17 cellular contexts compared by ENCODE assay signal in genomic region chr20:34324541-34324940, GRCh38. TPM values are rescaled to one million over a fixed set of nuclear protein-coding genes. Genes with fewer than 3 reads are reported as not detected.
A peak's percentile ranks its signal among the peaks of the same experiment; 100 is the strongest.
DNase-seq lines count a peak whose midpoint lies in the region; ATAC-seq, FAIRE-seq and TF ChIP-seq lines count a peak whose summit lies in the region.
"Had no signal": no experiment of that assay in that cellular context is flagged by ENCODE, and none has a peak within 500 bp of the region (broad histone marks: within the 10 kb centered on the region; RNA-seq: fewer than 3 reads in every experiment).

No MANE protein-coding gene starts in this region.

- H3K4me1 Mint-ChIP-seq in stimulated activated naive CD8-positive, alpha-beta T cell treated with anti-CD3 and anti-CD28 coated beads, Interleukin-15, Interleukin-2, amounts not matched to agents 100 ng/mL and 50 ng/mL, for 24 hours (ENCODE audit: low read depth) = no peaks in the 10 kb centered on the region
- H3K4me1 Mint-ChIP-seq in natural killer cell = peaks cover 13 to 16% of the 10 kb centered on the region in 2 donors
- peaks cover 13% of the 10 kb centered on the region for H3K4me1 Mint-ChIP-seq in stimulated activated effector memory CD8-positive, alpha-beta T cell treated with anti-CD3 and anti-CD28 coated beads, Interleukin-12 subunit alpha, Interleukin-12 subunit beta, amount 100 ng/mL, for 72 hours
- H3K4me1 Mint-ChIP-seq: CD14-positive monocyte had no signal

- H3K27me3 ChIP-seq in endothelial cell of umbilical vein (ENCODE audit: control insufficient read depth in 2 of 2, insufficient read depth in 2 of 2, low read length in 2 of 2) = no peaks in the 10 kb centered on the region

- dilution Hi-C loops in endothelial cell of umbilical vein (cut with MboI; ENCODE audit: extremely low pct_ligation_motif_present, low sequenced_read_pairs) = no loop called here

- H3K9me1 ChIP-seq in endothelial cell of umbilical vein (replicated peaks; ENCODE audit: control insufficient read depth, extremely low read depth, insufficient read depth, low read length) = no peaks in the 10 kb centered on the region

- no peak for ATAC-seq in stimulated activated naive CD8-positive, alpha-beta T cell treated with anti-CD3 and anti-CD28 coated beads, Interleukin-15, Interleukin-2, amounts not matched to agents 100 U/mL and 50 U/mL, for 24 hours
- ATAC-seq in natural killer cell = peak; percentile 80 to 91 (median 88)
- peak; percentile 58 for ATAC-seq in stimulated activated effector memory CD8-positive, alpha-beta T cell treated with anti-CD3 and anti-CD28 coated beads, Interleukin-12 subunit alpha, Interleukin-12 subunit beta, amount 100 ng/mL, for 72 hours
- ATAC-seq: GM12878, PC-3 had no signal

- no peak overlapping the region for H3K4me2 ChIP-seq in endothelial cell of umbilical vein (ENCODE audit: insufficient read depth, low read length)

- peak overlapping the region; percentile 32 for H3K27ac Mint-ChIP-seq in stimulated activated naive CD8-positive, alpha-beta T cell treated with anti-CD3 and anti-CD28 coated beads, Interleukin-15, Interleukin-2, amounts not matched to agents 100 ng/mL and 50 ng/mL, for 24 hours
- peak overlapping the region; percentile 11 to 80 for H3K27ac Mint-ChIP-seq in natural killer cell
- H3K27ac Mint-ChIP-seq in stimulated activated effector memory CD8-positive, alpha-beta T cell treated with anti-CD3 and anti-CD28 coated beads, Interleukin-12 subunit alpha, Interleukin-12 subunit beta, amount 100 ng/mL, for 72 hours = peak overlapping the region; percentile 75
- H3K27ac Mint-ChIP-seq: CD14-positive monocyte had no signal

- no peaks in the 10 kb centered on the region for H3K9me3 ChIP-seq in endothelial cell of umbilical vein (replicated peaks; ENCODE audit: control insufficient read depth, insufficient read depth, low read length)

- intact Hi-C loops in endothelial cell of umbilical vein (cut with micrococcal nuclease) (no loop called here), natural killer cell (cut with micrococcal nuclease) (no loop called here), posterior cingulate gyrus (cut with DNase I) (no loop called here)

- FAIRE-seq in endothelial cell of umbilical vein (lab: Jason Lieb, UNC) = peak; percentile 73
- FAIRE-seq: A204.1, GM12878, GM18507 had no signal

- H4K20me1 ChIP-seq in endothelial cell of umbilical vein (replicated peaks; ENCODE audit: control insufficient read depth, extremely low read depth, insufficient read depth, low read length) = no peaks in the 10 kb centered on the region

- no peaks in the 10 kb centered on the region for H3K9me3 Mint-ChIP-seq in stimulated activated naive CD8-positive, alpha-beta T cell treated with anti-CD3 and anti-CD28 coated beads, Interleukin-15, Interleukin-2, amounts not matched to agents 100 ng/mL and 50 ng/mL, for 24 hours
- no peaks in the 10 kb centered on the region for H3K9me3 Mint-ChIP-seq in natural killer cell
- no peaks in the 10 kb centered on the region for H3K9me3 Mint-ChIP-seq in stimulated activated effector memory CD8-positive, alpha-beta T cell treated with anti-CD3 and anti-CD28 coated beads, Interleukin-12 subunit alpha, Interleukin-12 subunit beta, amount 100 ng/mL, for 72 hours

- H2AFZ ChIP-seq in endothelial cell of umbilical vein (ENCODE audit: low read depth, low read length) = peak overlapping the region; percentile 59

- no TSS peak for BruUV-seq in endothelial cell of umbilical vein (replicated peaks; lab: Mats Ljungman, UMichigan)

- no peak overlapping the region for H3K4me3 Mint-ChIP-seq in stimulated activated naive CD8-positive, alpha-beta T cell treated with anti-CD3 and anti-CD28 coated beads, Interleukin-15, Interleukin-2, amounts not matched to agents 100 ng/mL and 50 ng/mL, for 24 hours
- peak overlapping the region; percentile 14 for H3K4me3 Mint-ChIP-seq in natural killer cell
- H3K4me3 Mint-ChIP-seq in stimulated activated effector memory CD8-positive, alpha-beta T cell treated with anti-CD3 and anti-CD28 coated beads, Interleukin-12 subunit alpha, Interleukin-12 subunit beta, amount 100 ng/mL, for 72 hours = no peak overlapping the region
- H3K4me3 Mint-ChIP-seq: CD14-positive monocyte had no signal

- H3K4me3 ChIP-seq in endothelial cell of umbilical vein (replicated peaks in 1 of 3; ENCODE audit: insufficient read depth in 1 of 3, low read depth in 1 of 3, low read length in 3 of 3) = no peak overlapping the region
- H3K4me3 ChIP-seq: GM12878 had no signal

- H3K27ac ChIP-seq in endothelial cell of umbilical vein (ENCODE audit: insufficient read depth, low read depth, low read length) = no peak overlapping the region

- H3K36me3 Mint-ChIP-seq in stimulated activated naive CD8-positive, alpha-beta T cell treated with anti-CD3 and anti-CD28 coated beads, Interleukin-15, Interleukin-2, amounts not matched to agents 100 ng/mL and 50 ng/mL, for 24 hours (ENCODE audit: low read depth) = no peaks in the 10 kb centered on the region
- H3K36me3 Mint-ChIP-seq in natural killer cell = no peaks in the 10 kb centered on the region
- H3K36me3 Mint-ChIP-seq in stimulated activated effector memory CD8-positive, alpha-beta T cell treated with anti-CD3 and anti-CD28 coated beads, Interleukin-12 subunit alpha, Interleukin-12 subunit beta, amount 100 ng/mL, for 72 hours = no peaks in the 10 kb centered on the region
- H3K36me3 Mint-ChIP-seq: CD14-positive monocyte had no signal

- no peak for DNase-seq in stimulated activated naive CD8-positive, alpha-beta T cell treated with anti-CD3 and anti-CD28 coated beads, Interleukin-15, Interleukin-2, amounts not matched to agents 100 U/mL and 50 U/mL, for 24 hours
- DNase-seq in endothelial cell of umbilical vein (ENCODE audit: low read depth, low spot score) (peak; percentile 20), natural killer cell (no peak), posterior cingulate gyrus (no peak), DMS153 (lab: John Stamatoyannopoulos, UW) (no peak)
- DNase-seq in stimulated activated effector memory CD8-positive, alpha-beta T cell treated with anti-CD3 and anti-CD28 coated beads, Interleukin-12 subunit alpha, Interleukin-12 subunit beta, amount 100 ng/mL, for 72 hours (ENCODE audit: low spot score in 2 of 2) = no peak
- no peak for DNase-seq in activated CD4-positive, alpha-beta T cell treated with anti-CD3 and anti-CD28 coated beads for 48 hours
- DNase-seq: Calu3, DMS79, NCI-H1092, NCI-H748 treated with DMSO at 0.1 percent for 48 hours, PC-3 had no signal

- no peak for TF ChIP-seq CTCF in endothelial cell of umbilical vein (IDR thresholded peaks at IDR 0.05; ENCODE audit: extremely low read depth in 1 of 2, insufficient read depth in 1 of 2, low read depth in 1 of 2, low read length in 2 of 2)
- TF ChIP-seq CTCF in natural killer cell (IDR thresholded peaks at IDR 0.05) = no peak

- POLR2A ChIA-PET in endothelial cell of umbilical vein (lab: Charles Lee) = no interaction called here

- no peaks in the 10 kb centered on the region for H3K79me2 ChIP-seq in endothelial cell of umbilical vein (ENCODE audit: control insufficient read depth, insufficient read depth, low read length)

- peaks cover 14% of the 10 kb centered on the region for H3K4me1 ChIP-seq in endothelial cell of umbilical vein (ENCODE audit: control insufficient read depth, extremely low read depth, insufficient read depth, low read length)

- no peak for TF ChIP-seq POLR2A in endothelial cell of umbilical vein (IDR thresholded peaks at IDR 0.05; ENCODE audit: low read depth, low read length)

- CTCF ChIA-PET in endothelial cell of umbilical vein (lab: Charles Lee) = interaction anchor here (0.9 to 3.5 kb wide), 2 partner anchors 12 to 124 kb away, joined by 3 to 17 read pairs; no protein-coding TSS in a partner anchor

- H3K27me3 Mint-ChIP-seq in stimulated activated naive CD8-positive, alpha-beta T cell treated with anti-CD3 and anti-CD28 coated beads, Interleukin-15, Interleukin-2, amounts not matched to agents 100 ng/mL and 50 ng/mL, for 24 hours = peaks cover 3% of the 10 kb centered on the region
- no peaks in the 10 kb centered on the region for H3K27me3 Mint-ChIP-seq in natural killer cell (ENCODE audit: low read depth in 2 of 2)

- no peaks in the 10 kb centered on the region for H3K36me3 ChIP-seq in endothelial cell of umbilical vein (ENCODE audit: control insufficient read depth in 2 of 2, extremely low read depth in 1 of 2, insufficient read depth in 2 of 2, low read length in 2 of 2)

- no peak overlapping the region for H3K9ac ChIP-seq in endothelial cell of umbilical vein (replicated peaks; ENCODE audit: extremely low read depth, insufficient read depth, low read length)

TF ChIP-seq in endothelial cell of umbilical vein, 7 proteins besides CTCF, POLR2A, EP300 and RAD21 (continues in another document):
- TF ChIP-seq JUN (IDR thresholded peaks at IDR 0.05; ENCODE audit: borderline replicate concordance, insufficient read depth, insufficient read length, low read depth) (no peak), EZH2 (IDR thresholded peaks at IDR 0.05; ENCODE audit: borderline replicate concordance, low read depth, low read length, severe bottlenecking) (no peak), POLR2AphosphoS5 (IDR thresholded peaks at IDR 0.05; ENCODE audit: insufficient read depth, low read depth, low read length) (no peak), MAX (IDR thresholded peaks at IDR 0.05; ENCODE audit: insufficient read depth, insufficient read length) (no peak)

RNA-seq across cellular contexts. Expression of gene AHCY, which starts 21.4 kb away (rescaled TPM):
- total RNA-seq in endothelial cell of umbilical vein (94.7 and 101 TPM in 2 replicates), natural killer cell (1 to 10 TPM; 7.1 to 8.3 (median 7.7) TPM)
- 150 and 168 TPM in 2 replicates for polyA plus RNA-seq in endothelial cell of umbilical vein
- 133 and 134 TPM in 2 replicates for polyA plus RNA-seq in endothelial cell of umbilical vein (2011; cell fraction: cytosol; rRNA removed)
- 74.0 and 82.1 TPM in 2 replicates for polyA plus RNA-seq in endothelial cell of umbilical vein (2011; cell fraction: nucleus; rRNA removed)
- 125 and 158 TPM in 2 replicates for polyA plus RNA-seq in endothelial cell of umbilical vein (2012)
- 194 and 239 TPM in 2 replicates for polyA minus RNA-seq in endothelial cell of umbilical vein
- polyA minus RNA-seq in endothelial cell of umbilical vein (2011; cell fraction: cytosol; rRNA and poly(A)+ RNA removed) = 245 TPM
- 26.6 and 31.0 TPM in 2 replicates for polyA minus RNA-seq in endothelial cell of umbilical vein (2011; cell fraction: nucleus; rRNA and poly(A)+ RNA removed)

RNA-seq across cellular contexts. Expression of gene ITCH, which starts 38.5 kb away (rescaled TPM):
- 52.2 and 57.4 TPM in 2 replicates for total RNA-seq in endothelial cell of umbilical vein
- 6.4 and 29.5 TPM in 2 replicates for polyA plus RNA-seq in endothelial cell of umbilical vein
- 7.3 and 7.5 TPM in 2 replicates for polyA plus RNA-seq in endothelial cell of umbilical vein (2011; cell fraction: cytosol; rRNA removed)
- 15.6 and 18.5 TPM in 2 replicates for polyA plus RNA-seq in endothelial cell of umbilical vein (2011; cell fraction: nucleus; rRNA removed)
- polyA plus RNA-seq in endothelial cell of umbilical vein (2012) = 34.9 and 36.0 TPM in 2 replicates
- 29.5 and 73.8 TPM in 2 replicates for polyA minus RNA-seq in endothelial cell of umbilical vein
- polyA minus RNA-seq in endothelial cell of umbilical vein (2011; cell fraction: cytosol; rRNA and poly(A)+ RNA removed) = 23.5 TPM
- 39.4 and 67.0 TPM in 2 replicates for polyA minus RNA-seq in endothelial cell of umbilical vein (2011; cell fraction: nucleus; rRNA and poly(A)+ RNA removed)
- 100 to 1,000 TPM; 157 to 182 (median 163) TPM for total RNA-seq in natural killer cell

Comparison
In these comparisons a context has a peak if more than half of its experiments do, and no peak if none do; other contexts are left out.
1. RNA of gene AHCY, which starts 21.4 kb away (total RNA-seq): 94.7 to 101 TPM in endothelial cell of umbilical vein; 7.1 to 8.3 TPM in natural killer cell; every median in the first group is over 10 times any median in the second.
2. Peak in every context shown above with its lines, with median percentiles within 50 percentile points of each other: H3K27ac Mint-ChIP-seq.